32 cellular contexts compared by ENCODE assay signal in genomic region chr15:73389971-73390544, GRCh38. TPM values are rescaled to one million over a fixed set of nuclear protein-coding genes. Genes with fewer than 3 reads are reported as not detected.
A peak's percentile ranks its signal among the peaks of the same experiment; 100 is the strongest.
DNase-seq lines count a peak whose midpoint lies in the region; ATAC-seq and TF ChIP-seq lines count a peak whose summit lies in the region.
"Had no signal": no experiment of that assay in that cellular context is flagged by ENCODE, and none has a peak within 500 bp of the region (broad histone marks: within the 10 kb centered on the region; RNA-seq: fewer than 3 reads in every experiment).

No MANE protein-coding gene starts in this region.

- H3K4me1 ChIP-seq in GM23338 (ENCODE audit: insufficient read depth) = peaks cover 39% of the 10 kb centered on the region
- no peaks in the 10 kb centered on the region for H3K4me1 ChIP-seq in esophagus squamous epithelium
- H3K4me1 ChIP-seq: BE2C, gastroesophageal sphincter, parathyroid adenoma, testis, uterus had no signal

- H3K4me3 ChIP-seq in GM23338 = no peak overlapping the region
- no peak overlapping the region for H3K4me3 ChIP-seq in foreskin fibroblast (ENCODE audit: low read depth in 1 of 2, low read length in 2 of 2)
- H3K4me3 ChIP-seq in esophagus squamous epithelium = no peak overlapping the region
- H3K4me3 ChIP-seq: dorsolateral prefrontal cortex, gastroesophageal sphincter, HAP-1, testis, uterus had no signal

- H3K79me2 ChIP-seq in GM23338 (replicated peaks; ENCODE audit: insufficient read depth) = no peaks in the 10 kb centered on the region
- H3K79me2 ChIP-seq: parathyroid adenoma had no signal

- peaks cover 49% of the 10 kb centered on the region for H3K4me1 Mint-ChIP-seq in GM23338
- H3K4me1 Mint-ChIP-seq: activated naive CD8-positive, alpha-beta T cell treated with anti-CD3 and anti-CD28 coated beads for 36 hours; central memory CD8-positive, alpha-beta T cell had no signal

- no peaks in the 10 kb centered on the region for H3K9me3 ChIP-seq in esophagus squamous epithelium
- H3K9me3 ChIP-seq: BE2C, gastroesophageal sphincter, HAP-1, testis, uterus had no signal

- peaks cover 11% of the 10 kb centered on the region; the same call in 1 of the 2 replicates for H3K9me2 ChIP-seq in GM23338 (ENCODE audit: insufficient read depth)

- no peak for TF ChIP-seq POLR2A in esophagus squamous epithelium (IDR thresholded peaks at IDR 0.05)

- 67 to 81% methylated on average over 1 to 2 of the region's 2 CpGs for WGBS in esophagus squamous epithelium, 2 donors

- H3K27ac Mint-ChIP-seq in GM23338 = no peak overlapping the region
- H3K27ac Mint-ChIP-seq: activated naive CD8-positive, alpha-beta T cell treated with anti-CD3 and anti-CD28 coated beads for 36 hours; activated T-cell treated with anti-CD3 and anti-CD28 coated beads, Interleukin-2, amount 50 U/mL, for 24 hours; stimulated activated naive CD8-positive, alpha-beta T cell treated with anti-CD3 and anti-CD28 coated beads, Interleukin-15, Interleukin-2, amounts not matched to agents 100 ng/mL and 50 ng/mL, for 24 hours; T-cell had no signal

- intact Hi-C loops in esophagus squamous epithelium (cut with DNase I) = no loop called here

- H3K4me3 Mint-ChIP-seq in GM23338 = no peak overlapping the region
- H3K4me3 Mint-ChIP-seq: activated naive CD8-positive, alpha-beta T cell treated with anti-CD3 and anti-CD28 coated beads for 36 hours; activated T-cell treated with anti-CD3 and anti-CD28 coated beads, Interleukin-2, amount 50 U/mL, for 24 hours; central memory CD8-positive, alpha-beta T cell; stimulated activated naive CD8-positive, alpha-beta T cell treated with anti-CD3 and anti-CD28 coated beads, Interleukin-15, Interleukin-2, amounts not matched to agents 100 ng/mL and 50 ng/mL, for 24 hours; T-cell had no signal

- H3K27me3 Mint-ChIP-seq in GM23338 (ENCODE audit: insufficient read depth, low read depth, poor library complexity) = peaks cover 22% of the 10 kb centered on the region

- no peaks in the 10 kb centered on the region for H3K36me3 Mint-ChIP-seq in GM23338 (ENCODE audit: low read depth)
- H3K36me3 Mint-ChIP-seq: activated naive CD8-positive, alpha-beta T cell treated with anti-CD3 and anti-CD28 coated beads for 36 hours; T-cell had no signal

- no peaks in the 10 kb centered on the region for H4K20me1 ChIP-seq in GM23338 (replicated peaks; ENCODE audit: insufficient read depth)

- DNase-seq in GM23338 (ENCODE audit: low spot score) (no peak), NCI-H226 (peak; percentile 75), foreskin fibroblast (peak; percentile 8 to 26), mucosa of gallbladder (ENCODE audit: low spot score) (peak; percentile 32), esophagus squamous epithelium (lab: John Stamatoyannopoulos, UW) (no peak), T-helper 9 cell (no peak)
- DNase-seq: activated effector memory CD4-positive, alpha-beta T cell treated with anti-CD3 and anti-CD28 coated beads, Interleukin-2, amount 50 U/mL, for 16 hours; activated naive CD8-positive, alpha-beta T cell treated with anti-CD3 and anti-CD28 coated beads for 36 hours; activated T-cell treated with anti-CD3 and anti-CD28 coated beads, Interleukin-2, amount 50 U/mL, for 24 hours; BE2C; DMS153; dorsolateral prefrontal cortex; hippocampal formation; NCI-H1092; NCI-H1694 treated with DMSO at 0.1 percent for 48 hours; NCI-H2171; NCI-H510A; retina; stimulated activated CD4-positive, alpha-beta T cell treated with anti-CD3 and anti-CD28 coated beads, Interleukin-2, amount 100 ng/mL, for 24 hours; T-cell; testis; uterus had no signal

- peak overlapping the region; percentile 55; the same call in 1 of the 2 replicates for H3K4me2 ChIP-seq in GM23338

- H2AFZ ChIP-seq in GM23338 = no peak overlapping the region; the same call in 1 of the 2 replicates
- H2AFZ ChIP-seq: parathyroid adenoma had no signal

- no peak for TF ChIP-seq CTCF in GM23338 (conservative IDR thresholded peaks at IDR 0.05; ENCODE audit: low read depth in 2 of 2)
- TF ChIP-seq CTCF in foreskin fibroblast (IDR thresholded peaks at IDR 0.05; ENCODE audit: low read depth, low read length) = no peak
- no peak for TF ChIP-seq CTCF in esophagus squamous epithelium (IDR thresholded peaks at IDR 0.05)

- H3K36me3 ChIP-seq in GM23338 (ENCODE audit: insufficient read depth) = no peaks in the 10 kb centered on the region
- no peaks in the 10 kb centered on the region for H3K36me3 ChIP-seq in esophagus squamous epithelium
- H3K36me3 ChIP-seq: BE2C, gastroesophageal sphincter, HAP-1, uterus had no signal

- H3K27me3 ChIP-seq in GM23338 (ENCODE audit: insufficient read depth) (no peaks in the 10 kb centered on the region), esophagus squamous epithelium (peaks cover 0 to 72% (median 0%) of the 10 kb centered on the region in 4 donors)
- H3K27me3 ChIP-seq: testis, uterus had no signal

- ATAC-seq in GM23338 (no peak), GM18858 (IDR thresholded peaks at IDR 0.05; ENCODE audit: unreplicated experiment) (no peak)
- ATAC-seq: gastroesophageal sphincter, T-cell had no signal

- no peak overlapping the region for H3K27ac ChIP-seq in GM23338 (ENCODE audit: low read depth)
- H3K27ac ChIP-seq in esophagus squamous epithelium = no peak overlapping the region
- H3K27ac ChIP-seq: dorsolateral prefrontal cortex, gastroesophageal sphincter, parathyroid adenoma, testis, uterus had no signal

- peaks cover 15% of the 10 kb centered on the region; the same call in 1 of the 2 replicates for H3F3A ChIP-seq in GM23338 (replicated peaks; ENCODE audit: low read depth)

- H3K9me3 Mint-ChIP-seq in GM23338 = no peaks in the 10 kb centered on the region; the same call in 2 of the 3 replicates
- H3K9me3 Mint-ChIP-seq: activated naive CD8-positive, alpha-beta T cell treated with anti-CD3 and anti-CD28 coated beads for 36 hours; activated T-cell treated with anti-CD3 and anti-CD28 coated beads, Interleukin-2, amount 50 U/mL, for 24 hours; central memory CD8-positive, alpha-beta T cell; stimulated activated naive CD8-positive, alpha-beta T cell treated with anti-CD3 and anti-CD28 coated beads, Interleukin-15, Interleukin-2, amounts not matched to agents 100 ng/mL and 50 ng/mL, for 24 hours; T-cell had no signal

TF ChIP-seq in GM23338, 12 proteins besides CTCF, POLR2A, EP300 and RAD21 (continues in another document):
- TF ChIP-seq ZNF331 (CRISPR knock-in tag; IDR thresholded peaks at IDR 0.05; ENCODE audit: low read depth) = no peak
- no peak for TF ChIP-seq EZH2phosphoT487 (IDR thresholded peaks at IDR 0.05; ENCODE audit: unreplicated experiment)
- TF ChIP-seq STAT1 (IDR thresholded peaks at IDR 0.05; ENCODE audit: unreplicated experiment) = no peak
- TF ChIP-seq NANOG (IDR thresholded peaks at IDR 0.05; ENCODE audit: borderline replicate concordance) = no peak
- TF ChIP-seq ZNF114 (CRISPR knock-in tag; IDR thresholded peaks at IDR 0.05) = no peak

RNA-seq across cellular contexts. Expression of gene HCN4, which starts 21.3 kb away (rescaled TPM):
- 10.1 and 10.6 TPM in 2 replicates for total RNA-seq in GM23338 (2014; rRNA removed; shearing (Covaris generic))
- 2.4 TPM in 2 replicates for polyA plus RNA-seq in GM23338 (2016; fragmentation: Nextera tagmentation; extraction: Ambion mirVana)
- total RNA-seq in mucosa of gallbladder (1.3 TPM), esophagus squamous epithelium (not detected)
- total RNA-seq: activated naive CD8-positive, alpha-beta T cell treated with anti-CD3 and anti-CD28 coated beads for 36 hours; lung microvascular endothelial cell; myocyte; RPMI7951; SK-MEL-5; T-cell had no signal

RNA-seq across cellular contexts. Expression of gene REC114, which starts 52.9 kb away (rescaled TPM):
- not detected in 2 replicates for total RNA-seq in GM23338 (2014; rRNA removed; shearing (Covaris generic))
- not detected in 2 replicates for polyA plus RNA-seq in GM23338 (2016; fragmentation: Nextera tagmentation; extraction: Ambion mirVana)
- total RNA-seq in mucosa of gallbladder = not detected
- total RNA-seq in esophagus squamous epithelium = not detected
- total RNA-seq: activated naive CD8-positive, alpha-beta T cell treated with anti-CD3 and anti-CD28 coated beads for 36 hours; dorsolateral prefrontal cortex; gastroesophageal sphincter; lung microvascular endothelial cell; myocyte; RPMI7951; SK-MEL-5; T-cell; uterus had no signal

Comparison
In these comparisons a context has a peak if more than half of its experiments do, and no peak if none do; other contexts are left out.
1. DNase-seq: peak in NCI-H226 (single experiment), foreskin fibroblast (2 of 2) and mucosa of gallbladder (single experiment); none in GM23338 (single experiment), esophagus squamous epithelium (single experiment) and T-helper 9 cell (single experiment).